In the genomic region with DNA sequence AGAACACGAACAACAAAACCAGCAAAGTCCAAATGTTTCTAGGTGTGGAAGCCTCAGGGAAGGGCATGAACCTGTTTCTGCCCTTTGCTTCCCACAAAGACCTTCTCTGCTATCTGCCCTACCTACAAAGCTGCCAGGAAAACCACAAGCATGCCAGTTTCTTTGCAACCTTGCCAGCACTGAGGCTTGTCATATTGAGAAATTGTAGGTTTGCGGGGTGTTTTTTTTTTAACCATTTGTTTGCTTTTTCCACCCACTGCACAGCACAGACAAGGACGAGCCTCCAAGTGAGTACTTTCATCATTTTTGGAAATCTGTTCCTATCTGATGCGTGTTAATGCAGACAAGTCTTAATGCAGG, we compare ENCODE assay signal across 16 cellular contexts. TPM values are rescaled to one million over a fixed set of nuclear protein-coding genes. Genes with fewer than 3 reads are reported as not detected.
DNase-seq lines count a peak whose midpoint lies in the region; ATAC-seq and TF ChIP-seq lines count a peak whose summit lies in the region.
"Had no signal": no experiment of that assay in that cellular context is flagged by ENCODE, and none has a peak within 500 bp of the region (broad histone marks: within the 10 kb centered on the region; RNA-seq: fewer than 3 reads in every experiment).

No MANE protein-coding gene starts in this region.

- H3K4me1 ChIP-seq in BLaER1: peaks cover 84% of the 10 kb centered on the region
- H3K4me1 ChIP-seq in CD8-positive, alpha-beta T cell (ENCODE audit: insufficient read depth, low read length): peaks cover 37% of the 10 kb centered on the region
- H3K4me1 ChIP-seq: gastrocnemius medialis had no signal

- H3K9ac ChIP-seq in BLaER1: no peak overlapping the region

- peak; percentile 20 for ATAC-seq in CD8-positive, alpha-beta T cell
- no peak for ATAC-seq in GM18520 (IDR thresholded peaks at IDR 0.05; ENCODE audit: unreplicated experiment)
- ATAC-seq in stimulated activated memory B cell treated with anti-CD40 and anti-IgM and Interleukin-4, amounts not matched to agents 10 μg/mL and 1 μg/mL and 100 μg/mL, for 72 hours: no peak
- ATAC-seq: gastrocnemius medialis had no signal

- H3K27ac Mint-ChIP-seq in CD8-positive, alpha-beta T cell: peak overlapping the region; percentile 45
- H3K27ac Mint-ChIP-seq in stimulated activated memory B cell treated with anti-CD40 and anti-IgM and Interleukin-4, amounts not matched to agents 10 μg/mL and 1 μg/mL and 100 μg/mL, for 72 hours: no peak overlapping the region

- H3K27me3 Mint-ChIP-seq in CD8-positive, alpha-beta T cell (ENCODE audit: low read depth): no peaks in the 10 kb centered on the region
- H3K27me3 Mint-ChIP-seq in stimulated activated memory B cell treated with anti-CD40 and anti-IgM and Interleukin-4, amounts not matched to agents 10 μg/mL and 1 μg/mL and 100 μg/mL, for 72 hours: no peaks in the 10 kb centered on the region

- H3K36me3 ChIP-seq in BLaER1: peaks cover 3% of the 10 kb centered on the region; the same call in 1 of the 2 replicates
- peaks cover 2% of the 10 kb centered on the region for H3K36me3 ChIP-seq in CD8-positive, alpha-beta T cell (ENCODE audit: insufficient read depth, low read length)
- H3K36me3 ChIP-seq: gastrocnemius medialis had no signal

- no peak for TF ChIP-seq CTCF in CD8-positive, alpha-beta T cell (IDR thresholded peaks at IDR 0.05)
- no peak for TF ChIP-seq CTCF in RWPE1 (conservative IDR thresholded peaks at IDR 0.05; ENCODE audit: low read depth)
- TF ChIP-seq CTCF in dorsolateral prefrontal cortex (IDR thresholded peaks at IDR 0.05 in 54 of 56, conservative IDR thresholded peaks at IDR 0.05 in 2 of 56; ENCODE audit: low read depth in 1 of 56, partially characterized antibody in 56 of 56): no peak

- no peaks in the 10 kb centered on the region for H3K9me3 ChIP-seq in BLaER1
- no peaks in the 10 kb centered on the region for H3K9me3 ChIP-seq in CD8-positive, alpha-beta T cell (ENCODE audit: low read length)
- H3K9me3 ChIP-seq: gastrocnemius medialis had no signal

- peaks cover 70% of the 10 kb centered on the region for H4K20me1 ChIP-seq in BLaER1

- POLR2A ChIA-PET in CD8-positive, alpha-beta T cell (lab: Charles Lee): interaction anchor here (0.7 kb wide), 1 partner anchor 13 kb away, joined by 3 read pairs; the partner anchor contains the start of gene PARVG
- POLR2A ChIA-PET in RWPE1 (lab: Yijun Ruan, JAX; ENCODE audit: low non-redundant PET): no interaction called here

- H3K4me3 Mint-ChIP-seq in CD8-positive, alpha-beta T cell: peak overlapping the region; percentile 50
- H3K4me3 Mint-ChIP-seq in stimulated activated memory B cell treated with anti-CD40 and anti-IgM and Interleukin-4, amounts not matched to agents 10 μg/mL and 1 μg/mL and 100 μg/mL, for 72 hours: no peak overlapping the region
- H3K4me3 Mint-ChIP-seq: H9 had no signal

- H3K4me2 ChIP-seq in BLaER1: peak overlapping the region; percentile 62

- no peaks in the 10 kb centered on the region for H3K9me3 Mint-ChIP-seq in CD8-positive, alpha-beta T cell
- peaks cover 6% of the 10 kb centered on the region for H3K9me3 Mint-ChIP-seq in stimulated activated memory B cell treated with anti-CD40 and anti-IgM and Interleukin-4, amounts not matched to agents 10 μg/mL and 1 μg/mL and 100 μg/mL, for 72 hours
- H3K9me3 Mint-ChIP-seq: H9 had no signal

- H3K27me3 ChIP-seq in BLaER1: peaks cover 31% of the 10 kb centered on the region
- H3K27me3 ChIP-seq in CD8-positive, alpha-beta T cell (ENCODE audit: insufficient read depth, low read length): no peaks in the 10 kb centered on the region
- peaks cover 0 to 5% (median 0%) of the 10 kb centered on the region in 45 donors for H3K27me3 ChIP-seq in dorsolateral prefrontal cortex

- intact Hi-C loops in CD8-positive, alpha-beta T cell (cut with DNase I, micrococcal nuclease): loop anchor here in 1 of 2 experiments (1.0 kb wide), 1 partner anchor 11 kb away; no protein-coding TSS in a partner anchor
- intact Hi-C loops in dorsolateral prefrontal cortex (cut with DNase I): no loop called here

- H3K36me3 Mint-ChIP-seq in CD8-positive, alpha-beta T cell: peaks cover 33% of the 10 kb centered on the region
- peaks cover 29% of the 10 kb centered on the region for H3K36me3 Mint-ChIP-seq in stimulated activated memory B cell treated with anti-CD40 and anti-IgM and Interleukin-4, amounts not matched to agents 10 μg/mL and 1 μg/mL and 100 μg/mL, for 72 hours

- peaks cover 32% of the 10 kb centered on the region for H3K4me1 Mint-ChIP-seq in CD8-positive, alpha-beta T cell (ENCODE audit: low read depth)
- peaks cover 71% of the 10 kb centered on the region for H3K4me1 Mint-ChIP-seq in stimulated activated memory B cell treated with anti-CD40 and anti-IgM and Interleukin-4, amounts not matched to agents 10 μg/mL and 1 μg/mL and 100 μg/mL, for 72 hours

- H3K4me3 ChIP-seq in BLaER1 (no peak overlapping the region), dorsolateral prefrontal cortex (no peak overlapping the region)
- no peak overlapping the region for H3K4me3 ChIP-seq in CD8-positive, alpha-beta T cell (ENCODE audit: low read depth, low read length)
- H3K4me3 ChIP-seq: gastrocnemius medialis had no signal

- DNase-seq in CD8-positive, alpha-beta T cell: no peak
- DNase-seq in RWPE1 (ENCODE audit: low spot score) (peak; percentile 7), cerebellum (ENCODE audit: low spot score) (peak; percentile 11), OCI-M1 (lab: John Stamatoyannopoulos, UW) (no peak), dorsolateral prefrontal cortex (no peak)
- DNase-seq: COR-L47, gastrocnemius medialis, GDM1, H9, mesendoderm, NCI-H2081 treated with DMSO at 0.1 percent for 48 hours, nucleus accumbens had no signal

- H3K27ac ChIP-seq in BLaER1 (no peak overlapping the region), RWPE1 (peak overlapping the region; percentile 59), dorsolateral prefrontal cortex (peak overlapping the region in 1 of 59 donors; percentile 33)
- no peak overlapping the region for H3K27ac ChIP-seq in CD8-positive, alpha-beta T cell (ENCODE audit: low read depth, low read length)
- H3K27ac ChIP-seq: gastrocnemius medialis had no signal

- CTCF ChIA-PET in CD8-positive, alpha-beta T cell (lab: Charles Lee): interaction anchor here (0.7 kb wide), 1 partner anchor 200 kb away, joined by 7 read pairs; no protein-coding TSS in a partner anchor
- CTCF ChIA-PET in RWPE1 (lab: Yijun Ruan, JAX): interaction anchor here (0.6 kb wide), 1 partner anchor 145 kb away, joined by 6 read pairs; no protein-coding TSS in a partner anchor

RNA-seq across cellular contexts. Expression of gene PARVG, which starts 12.8 kb away (rescaled TPM):
- total RNA-seq in CD8-positive, alpha-beta T cell: 100 to 1,000 TPM; 122 to 124 TPM
- total RNA-seq in cerebellum (1.9 TPM), dorsolateral prefrontal cortex (10 to 100 TPM in 55 of 120 experiments, 1 to 10 TPM in 65; 2.0 to 33.6 (median 9.7) TPM)
- total RNA-seq: SK-MEL-5 had no signal

Comparison
In these comparisons a context has a peak if more than half of its experiments do, and no peak if none do; other contexts are left out.
1. DNase-seq: peak in RWPE1 (single experiment) and cerebellum (single experiment); none in CD8-positive, alpha-beta T cell (0 of 7), OCI-M1 (single experiment) and dorsolateral prefrontal cortex (0 of 10).